Comparison of ENCODE assay signal across 12 cellular contexts in genomic region chr11:121762820-121763219, GRCh38.
DNase-seq lines count a peak whose midpoint lies in the region; ATAC-seq, FAIRE-seq and TF ChIP-seq lines count a peak whose summit lies in the region.
"Had no signal": no experiment of that assay in that cellular context is flagged by ENCODE, and none has a peak within 500 bp of the region (broad histone marks: within the 10 kb centered on the region; RNA-seq: fewer than 3 reads in every experiment).

No MANE protein-coding gene starts in this region.

- TF ChIP-seq CTCF in SK-N-SH (IDR thresholded peaks at IDR 0.05), result no peak

- H3K27ac ChIP-seq in SK-N-SH (ENCODE audit: low read depth in 2 of 2, low read length in 1 of 2), result peak overlapping the region in 1 of 2 experiments; percentile 58; a peak in 2 of 4 replicates
- H3K27ac ChIP-seq: upper lobe of left lung had no signal

- no peaks in the 10 kb centered on the region for H3K9me3 ChIP-seq in SK-N-SH
- H3K9me3 ChIP-seq: upper lobe of left lung had no signal

- TF ChIP-seq EP300 in SK-N-SH (IDR thresholded peaks at IDR 0.05; ENCODE audit: borderline replicate concordance in 1 of 2, low read depth in 1 of 2, low read length in 1 of 2), result peak in 1 of 2 experiments; percentile 47; a peak in 1 of 4 replicates

- no peaks in the 10 kb centered on the region for H3K9me2 ChIP-seq in SK-N-SH

- peaks cover 9 to 20% of the 10 kb centered on the region in 2 experiments; a peak in 2 of 4 replicates for H3K4me1 ChIP-seq in SK-N-SH (ENCODE audit: control insufficient read depth in 1 of 2, insufficient read depth in 2 of 2, low read depth in 1 of 2, low read length in 1 of 2)

- H3F3A ChIP-seq in SK-N-SH (replicated peaks; ENCODE audit: insufficient read depth), result no peaks in the 10 kb centered on the region

- FAIRE-seq in urothelium cell line (lab: Jason Lieb, UNC), result no peak

- H3K4me3 ChIP-seq in SK-N-SH (ENCODE audit: low read depth in 2 of 2, low read length in 1 of 2), result peak overlapping the region in 1 of 2 experiments; percentile 10; a peak in 1 of 4 replicates
- H3K4me3 ChIP-seq: lung, upper lobe of left lung had no signal

- H3K27me3 ChIP-seq in SK-N-SH (ENCODE audit: insufficient read depth), result no peaks in the 10 kb centered on the region
- H3K27me3 ChIP-seq: upper lobe of left lung had no signal

- 11% methylated on average over 2 of the region's 11 CpGs for WGBS in SK-N-SH (ENCODE audit: low lambda C conversion rate)

- no peak overlapping the region for H3K9ac ChIP-seq in SK-N-SH

- no peaks in the 10 kb centered on the region for H4K20me1 ChIP-seq in SK-N-SH (ENCODE audit: insufficient read depth)

- TF ChIP-seq RAD21 in SK-N-SH (IDR thresholded peaks at IDR 0.05; ENCODE audit: low read length), result no peak

- CTCF ChIA-PET in SK-N-SH (lab: Yijun Ruan, JAX), result interaction anchor here (1.3 to 1.6 kb wide), 2 partner anchors 107 to 743 kb away, joined by 4 to 5 read pairs; no protein-coding TSS in a partner anchor

- H2AFZ ChIP-seq in SK-N-SH (ENCODE audit: low read depth), result peak overlapping the region; percentile 9; the same call in 1 of the 2 replicates

- POLR2A ChIA-PET in SK-N-SH (lab: Yijun Ruan, JAX), result no interaction called here

- H3K79me2 ChIP-seq in SK-N-SH (ENCODE audit: insufficient read depth), result no peaks in the 10 kb centered on the region

- intact Hi-C loops in left cardiac atrium (cut with DNase I), result no loop called here
- intact Hi-C loops in posterior vena cava (cut with DNase I), result no loop called here

- peak overlapping the region; percentile 57; the same call in 1 of the 2 replicates for H3K4me2 ChIP-seq in SK-N-SH

- no peaks in the 10 kb centered on the region for H3K36me3 ChIP-seq in SK-N-SH (replicated peaks in 1 of 2; ENCODE audit: control insufficient read depth in 1 of 2, insufficient read depth in 2 of 2, low read length in 1 of 2)
- H3K36me3 ChIP-seq: upper lobe of left lung had no signal

- ATAC-seq in left cardiac atrium, result peak; percentile 12 to 27

- DNase-seq in NOMO-1 treated with DMSO at 0.1 percent for 48 hours (lab: John Stamatoyannopoulos, UW; ENCODE audit: unreplicated experiment) (peak; percentile 2), NOMO-1 treated with dmso at 0.1 percent for 144 hours (lab: John Stamatoyannopoulos, UW; ENCODE audit: unreplicated experiment) (no peak), SK-N-SH (peak; percentile 54), left cardiac atrium (peak; percentile 36), urothelium cell line (ENCODE audit: low spot score) (peak; percentile 23), posterior vena cava (ENCODE audit: low spot score) (no peak)
- DNase-seq in stimulated activated CD4-positive, alpha-beta T cell treated with anti-CD3 and anti-CD28 coated beads, Interleukin-2, amount 100 ng/mL, for 48 hours, result no peak
- DNase-seq in activated CD8-positive, alpha-beta memory T cell treated with anti-CD3 and anti-CD28 coated beads, Interleukin-2, amount 50 U/mL, for 48 hours, result no peak
- DNase-seq: activated CD8-positive, alpha-beta memory T cell treated with anti-CD3 and anti-CD28 coated beads, Interleukin-2, amount 50 U/mL, for 4 hours; effector CD8-positive, alpha-beta T cell had no signal

TF ChIP-seq in SK-N-SH, 30 proteins besides CTCF, POLR2A, EP300 and RAD21:
- TF ChIP-seq MEF2A (IDR thresholded peaks at IDR 0.05; ENCODE audit: borderline replicate concordance, low read depth), result no peak
- peak; percentile 28; the same call in 1 of the 2 replicates for TF ChIP-seq PBX3 (IDR thresholded peaks at IDR 0.05)
- no peak for TF ChIP-seq MXI1 (IDR thresholded peaks at IDR 0.05; ENCODE audit: low read depth, low read length)
- TF ChIP-seq RXRA (IDR thresholded peaks at IDR 0.05; ENCODE audit: borderline replicate concordance, low read depth), result no peak
- no peak for TF ChIP-seq NRF1 (IDR thresholded peaks at IDR 0.05; ENCODE audit: low read depth, low read length)
- TF ChIP-seq TEAD4 (IDR thresholded peaks at IDR 0.05; ENCODE audit: borderline replicate concordance, insufficient read depth), result no peak
- no peak for TF ChIP-seq GABPA (IDR thresholded peaks at IDR 0.05; ENCODE audit: low read depth)
- no peak for TF ChIP-seq POLR2AphosphoS5 (IDR thresholded peaks at IDR 0.05; ENCODE audit: low read depth, low read length)
- peak; percentile 93 for TF ChIP-seq NFIC (IDR thresholded peaks at IDR 0.05; ENCODE audit: borderline replicate concordance)
- peak; percentile 10; the same call in 1 of the 2 replicates for TF ChIP-seq SMC3 (IDR thresholded peaks at IDR 0.05; ENCODE audit: low read depth, low read length)
- no peak for TF ChIP-seq EZH2phosphoT487 (IDR thresholded peaks at IDR 0.05; ENCODE audit: borderline replicate concordance, low read depth)
- TF ChIP-seq TCF12 (IDR thresholded peaks at IDR 0.05), result peak; percentile 64
- no peak for TF ChIP-seq SIN3A (IDR thresholded peaks at IDR 0.05; ENCODE audit: borderline replicate concordance, low read depth, low read length)

Comparison
In these comparisons a context has a peak if more than half of its experiments do, and no peak if none do; other contexts are left out.
1. DNase-seq: peak in NOMO-1 treated with DMSO at 0.1 percent for 48 hours (single experiment), SK-N-SH (single experiment), left cardiac atrium (single experiment) and urothelium cell line (single experiment); none in NOMO-1 treated with dmso at 0.1 percent for 144 hours (single experiment), stimulated activated CD4-positive, alpha-beta T cell treated with anti-CD3 and anti-CD28 coated beads, Interleukin-2, amount 100 ng/mL, for 48 hours (0 of 2), activated CD8-positive, alpha-beta memory T cell treated with anti-CD3 and anti-CD28 coated beads, Interleukin-2, amount 50 U/mL, for 48 hours (single experiment) and posterior vena cava (single experiment).